Comparison of ENCODE assay signal across 1 cellular context in the genomic region with DNA sequence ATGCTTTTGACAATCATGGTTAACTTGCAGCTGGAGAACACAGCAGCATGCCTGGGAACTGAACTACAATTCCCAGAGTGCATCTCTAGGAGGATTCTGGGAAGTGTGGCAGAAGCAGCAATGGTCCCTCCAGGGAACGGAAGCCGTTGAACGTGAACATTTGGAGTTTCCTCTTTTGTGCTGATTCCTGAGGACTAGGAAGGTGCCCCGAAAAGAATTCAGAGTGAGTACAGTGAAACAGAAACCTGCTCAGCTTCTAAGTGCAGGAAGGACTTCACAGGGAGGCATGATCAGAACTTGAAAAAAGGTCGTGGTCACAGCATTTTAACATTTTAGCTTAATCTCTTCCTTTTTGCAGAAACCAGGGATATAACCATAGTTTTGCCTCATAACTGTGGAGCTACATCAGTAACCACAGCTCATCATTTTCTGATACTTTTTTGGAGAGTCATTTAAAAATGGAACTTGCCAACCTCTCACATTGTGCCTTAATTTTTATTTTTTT.
TF ChIP-seq lines count a peak whose summit lies in the region.

A gene (plus strand): TSS at position 111 of the 505 bp plus-strand sequence. CDS start 3,911 bp downstream, outside the sequence.

TF ChIP-seq in HepG2, 621 proteins besides CTCF, POLR2A, EP300 and RAD21 (continued from another document and continues in another):
- TF ChIP-seq SIN3A (IDR thresholded peaks at IDR 0.05; ENCODE audit: borderline replicate concordance, low read depth, low read length) (peak; percentile 61; the same call in 1 of the 2 replicates), ARID2 (CRISPR knock-in tag; IDR thresholded peaks at IDR 0.05; ENCODE audit: borderline replicate concordance) (no peak), NONO (IDR thresholded peaks at IDR 0.05) (no peak), NONO (CRISPR knock-in tag; conservative IDR thresholded peaks at IDR 0.05) (0 out of 2 replicates have a peak, but pooled peaks have one; percentile 21), ELF3 (CRISPR knock-in tag; IDR thresholded peaks at IDR 0.05) (peak; percentile 94), ZNF451 (CRISPR knock-in tag; IDR thresholded peaks at IDR 0.05) (no peak), ZNF335 (CRISPR knock-in tag; IDR thresholded peaks at IDR 0.05) (peak; percentile 82), ZNF788 (CRISPR knock-in tag; IDR thresholded peaks at IDR 0.05; ENCODE audit: borderline replicate concordance) (peak; percentile 43; the same call in 1 of the 2 replicates), MIXL1 (CRISPR knock-in tag; IDR thresholded peaks at IDR 0.05) (peak; percentile 66), CHCHD3 (CRISPR knock-in tag; IDR thresholded peaks at IDR 0.05) (no peak), ZNF746 (CRISPR knock-in tag; IDR thresholded peaks at IDR 0.05) (no peak), DPF2 (CRISPR knock-in tag; IDR thresholded peaks at IDR 0.05; ENCODE audit: borderline replicate concordance, low read depth) (no peak), TCF7 (IDR thresholded peaks at IDR 0.05; ENCODE audit: low read depth) (no peak), U2AF1 (optimal IDR thresholded peaks at IDR 0.05; ENCODE audit: low read depth, low read length) (no peak), IRF2 (CRISPR knock-in tag; IDR thresholded peaks at IDR 0.05) (peak; percentile 97), YY1 (IDR thresholded peaks at IDR 0.05; ENCODE audit: insufficient read depth, insufficient replicate concordance, low read depth, low read length) (peak; percentile 79), ZNF709 (CRISPR knock-in tag; IDR thresholded peaks at IDR 0.05) (no peak), KLF13 (CRISPR knock-in tag; IDR thresholded peaks at IDR 0.05) (no peak), ZNF143 (CRISPR knock-in tag; IDR thresholded peaks at IDR 0.05) (peak; percentile 100), BCL6 (CRISPR knock-in tag; IDR thresholded peaks at IDR 0.05) (peak; percentile 47; the same call in 1 of the 2 replicates), ZNF546 (CRISPR knock-in tag; conservative IDR thresholded peaks at IDR 0.05) (no peak)
- TF ChIP-seq, protein P1, sequence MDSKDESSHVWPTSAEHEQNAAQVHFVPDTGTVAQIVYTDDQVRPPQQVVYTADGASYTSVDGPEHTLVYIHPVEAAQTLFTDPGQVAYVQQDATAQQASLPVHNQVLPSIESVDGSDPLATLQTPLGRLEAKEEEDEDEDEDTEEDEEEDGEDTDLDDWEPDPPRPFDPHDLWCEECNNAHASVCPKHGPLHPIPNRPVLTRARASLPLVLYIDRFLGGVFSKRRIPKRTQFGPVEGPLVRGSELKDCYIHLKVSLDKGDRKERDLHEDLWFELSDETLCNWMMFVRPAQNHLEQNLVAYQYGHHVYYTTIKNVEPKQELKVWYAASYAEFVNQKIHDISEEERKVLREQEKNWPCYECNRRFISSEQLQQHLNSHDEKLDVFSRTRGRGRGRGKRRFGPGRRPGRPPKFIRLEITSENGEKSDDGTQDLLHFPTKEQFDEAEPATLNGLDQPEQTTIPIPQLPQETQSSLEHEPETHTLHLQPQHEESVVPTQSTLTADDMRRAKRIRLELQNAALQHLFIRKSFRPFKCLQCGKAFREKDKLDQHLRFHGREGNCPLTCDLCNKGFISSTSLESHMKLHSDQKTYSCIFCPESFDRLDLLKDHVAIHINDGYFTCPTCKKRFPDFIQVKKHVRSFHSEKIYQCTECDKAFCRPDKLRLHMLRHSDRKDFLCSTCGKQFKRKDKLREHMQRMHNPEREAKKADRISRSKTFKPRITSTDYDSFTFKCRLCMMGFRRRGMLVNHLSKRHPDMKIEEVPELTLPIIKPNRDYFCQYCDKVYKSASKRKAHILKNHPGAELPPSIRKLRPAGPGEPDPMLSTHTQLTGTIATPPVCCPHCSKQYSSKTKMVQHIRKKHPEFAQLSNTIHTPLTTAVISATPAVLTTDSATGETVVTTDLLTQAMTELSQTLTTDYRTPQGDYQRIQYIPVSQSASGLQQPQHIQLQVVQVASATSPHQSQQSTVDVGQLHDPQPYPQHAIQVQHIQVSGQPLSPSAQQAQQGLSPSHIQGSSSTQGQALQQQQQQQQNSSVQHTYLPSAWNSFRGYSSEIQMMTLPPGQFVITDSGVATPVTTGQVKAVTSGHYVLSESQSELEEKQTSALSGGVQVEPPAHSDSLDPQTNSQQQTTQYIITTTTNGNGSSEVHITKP (CRISPR knock-in tag; IDR thresholded peaks at IDR 0.05; ENCODE audit: low read depth), result peak; percentile 54; the same call in 1 of the 2 replicates
- TF ChIP-seq, protein P2, sequence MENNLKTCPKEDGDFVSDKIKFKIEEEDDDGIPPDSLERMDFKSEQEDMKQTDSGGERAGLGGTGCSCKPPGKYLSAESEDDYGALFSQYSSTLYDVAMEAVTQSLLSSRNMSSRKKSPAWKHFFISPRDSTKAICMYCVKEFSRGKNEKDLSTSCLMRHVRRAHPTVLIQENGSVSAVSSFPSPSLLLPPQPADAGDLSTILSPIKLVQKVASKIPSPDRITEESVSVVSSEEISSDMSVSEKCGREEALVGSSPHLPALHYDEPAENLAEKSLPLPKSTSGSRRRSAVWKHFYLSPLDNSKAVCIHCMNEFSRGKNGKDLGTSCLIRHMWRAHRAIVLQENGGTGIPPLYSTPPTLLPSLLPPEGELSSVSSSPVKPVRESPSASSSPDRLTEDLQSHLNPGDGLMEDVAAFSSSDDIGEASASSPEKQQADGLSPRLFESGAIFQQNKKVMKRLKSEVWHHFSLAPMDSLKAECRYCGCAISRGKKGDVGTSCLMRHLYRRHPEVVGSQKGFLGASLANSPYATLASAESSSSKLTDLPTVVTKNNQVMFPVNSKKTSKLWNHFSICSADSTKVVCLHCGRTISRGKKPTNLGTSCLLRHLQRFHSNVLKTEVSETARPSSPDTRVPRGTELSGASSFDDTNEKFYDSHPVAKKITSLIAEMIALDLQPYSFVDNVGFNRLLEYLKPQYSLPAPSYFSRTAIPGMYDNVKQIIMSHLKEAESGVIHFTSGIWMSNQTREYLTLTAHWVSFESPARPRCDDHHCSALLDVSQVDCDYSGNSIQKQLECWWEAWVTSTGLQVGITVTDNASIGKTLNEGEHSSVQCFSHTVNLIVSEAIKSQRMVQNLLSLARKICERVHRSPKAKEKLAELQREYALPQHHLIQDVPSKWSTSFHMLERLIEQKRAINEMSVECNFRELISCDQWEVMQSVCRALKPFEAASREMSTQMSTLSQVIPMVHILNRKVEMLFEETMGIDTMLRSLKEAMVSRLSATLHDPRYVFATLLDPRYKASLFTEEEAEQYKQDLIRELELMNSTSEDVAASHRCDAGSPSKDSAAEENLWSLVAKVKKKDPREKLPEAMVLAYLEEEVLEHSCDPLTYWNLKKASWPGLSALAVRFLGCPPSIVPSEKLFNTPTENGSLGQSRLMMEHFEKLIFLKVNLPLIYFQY (CRISPR knock-in tag; IDR thresholded peaks at IDR 0.05; ENCODE audit: borderline replicate concordance), result peak; percentile 38; the same call in 1 of the 2 replicates
- TF ChIP-seq, protein P3, sequence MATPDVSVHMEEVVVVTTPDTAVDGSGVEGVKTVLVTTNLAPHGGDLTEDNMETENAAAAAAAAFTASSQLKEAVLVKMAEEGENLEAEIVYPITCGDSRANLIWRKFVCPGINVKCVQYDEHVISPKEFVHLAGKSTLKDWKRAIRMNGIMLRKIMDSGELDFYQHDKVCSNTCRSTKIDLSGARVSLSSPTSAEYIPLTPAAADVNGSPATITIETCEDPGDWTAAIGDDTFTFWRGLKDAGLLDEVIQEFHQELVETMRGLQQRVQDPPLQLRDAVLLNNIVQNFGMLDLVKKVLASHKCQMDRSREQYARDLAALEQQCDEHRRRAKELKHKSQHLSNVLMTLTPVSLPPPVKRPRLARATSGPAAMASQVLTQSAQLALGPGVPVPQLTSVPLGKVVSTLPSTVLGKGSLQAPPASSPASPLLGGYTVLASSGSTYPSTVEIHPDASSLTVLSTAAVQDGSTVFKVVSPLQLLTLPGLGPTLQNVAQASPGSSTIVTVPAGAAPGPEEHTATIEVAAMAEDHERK (CRISPR knock-in tag; IDR thresholded peaks at IDR 0.05; ENCODE audit: low read depth), result peak; percentile 76
- TF ChIP-seq, protein P4, sequence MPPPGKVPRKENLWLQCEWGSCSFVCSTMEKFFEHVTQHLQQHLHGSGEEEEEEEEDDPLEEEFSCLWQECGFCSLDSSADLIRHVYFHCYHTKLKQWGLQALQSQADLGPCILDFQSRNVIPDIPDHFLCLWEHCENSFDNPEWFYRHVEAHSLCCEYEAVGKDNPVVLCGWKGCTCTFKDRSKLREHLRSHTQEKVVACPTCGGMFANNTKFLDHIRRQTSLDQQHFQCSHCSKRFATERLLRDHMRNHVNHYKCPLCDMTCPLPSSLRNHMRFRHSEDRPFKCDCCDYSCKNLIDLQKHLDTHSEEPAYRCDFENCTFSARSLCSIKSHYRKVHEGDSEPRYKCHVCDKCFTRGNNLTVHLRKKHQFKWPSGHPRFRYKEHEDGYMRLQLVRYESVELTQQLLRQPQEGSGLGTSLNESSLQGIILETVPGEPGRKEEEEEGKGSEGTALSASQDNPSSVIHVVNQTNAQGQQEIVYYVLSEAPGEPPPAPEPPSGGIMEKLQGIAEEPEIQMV (CRISPR knock-in tag; IDR thresholded peaks at IDR 0.05; ENCODE audit: low read depth), result 0 out of 2 replicates have a peak, but pooled peaks have one; percentile 57
- TF ChIP-seq, protein P5, sequence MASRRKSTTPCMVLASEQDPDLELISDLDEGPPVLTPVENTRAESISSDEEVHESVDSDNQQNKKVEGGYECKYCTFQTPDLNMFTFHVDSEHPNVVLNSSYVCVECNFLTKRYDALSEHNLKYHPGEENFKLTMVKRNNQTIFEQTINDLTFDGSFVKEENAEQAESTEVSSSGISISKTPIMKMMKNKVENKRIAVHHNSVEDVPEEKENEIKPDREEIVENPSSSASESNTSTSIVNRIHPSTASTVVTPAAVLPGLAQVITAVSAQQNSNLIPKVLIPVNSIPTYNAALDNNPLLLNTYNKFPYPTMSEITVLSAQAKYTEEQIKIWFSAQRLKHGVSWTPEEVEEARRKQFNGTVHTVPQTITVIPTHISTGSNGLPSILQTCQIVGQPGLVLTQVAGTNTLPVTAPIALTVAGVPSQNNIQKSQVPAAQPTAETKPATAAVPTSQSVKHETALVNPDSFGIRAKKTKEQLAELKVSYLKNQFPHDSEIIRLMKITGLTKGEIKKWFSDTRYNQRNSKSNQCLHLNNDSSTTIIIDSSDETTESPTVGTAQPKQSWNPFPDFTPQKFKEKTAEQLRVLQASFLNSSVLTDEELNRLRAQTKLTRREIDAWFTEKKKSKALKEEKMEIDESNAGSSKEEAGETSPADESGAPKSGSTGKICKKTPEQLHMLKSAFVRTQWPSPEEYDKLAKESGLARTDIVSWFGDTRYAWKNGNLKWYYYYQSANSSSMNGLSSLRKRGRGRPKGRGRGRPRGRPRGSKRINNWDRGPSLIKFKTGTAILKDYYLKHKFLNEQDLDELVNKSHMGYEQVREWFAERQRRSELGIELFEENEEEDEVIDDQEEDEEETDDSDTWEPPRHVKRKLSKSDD (CRISPR knock-in tag; IDR thresholded peaks at IDR 0.05; ENCODE audit: low read depth), result peak; percentile 56; the same call in 1 of the 2 replicates
- TF ChIP-seq, protein P6, sequence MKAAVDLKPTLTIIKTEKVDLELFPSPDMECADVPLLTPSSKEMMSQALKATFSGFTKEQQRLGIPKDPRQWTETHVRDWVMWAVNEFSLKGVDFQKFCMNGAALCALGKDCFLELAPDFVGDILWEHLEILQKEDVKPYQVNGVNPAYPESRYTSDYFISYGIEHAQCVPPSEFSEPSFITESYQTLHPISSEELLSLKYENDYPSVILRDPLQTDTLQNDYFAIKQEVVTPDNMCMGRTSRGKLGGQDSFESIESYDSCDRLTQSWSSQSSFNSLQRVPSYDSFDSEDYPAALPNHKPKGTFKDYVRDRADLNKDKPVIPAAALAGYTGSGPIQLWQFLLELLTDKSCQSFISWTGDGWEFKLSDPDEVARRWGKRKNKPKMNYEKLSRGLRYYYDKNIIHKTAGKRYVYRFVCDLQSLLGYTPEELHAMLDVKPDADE (CRISPR knock-in tag; IDR thresholded peaks at IDR 0.05), result no peak
- TF ChIP-seq, protein P7, sequence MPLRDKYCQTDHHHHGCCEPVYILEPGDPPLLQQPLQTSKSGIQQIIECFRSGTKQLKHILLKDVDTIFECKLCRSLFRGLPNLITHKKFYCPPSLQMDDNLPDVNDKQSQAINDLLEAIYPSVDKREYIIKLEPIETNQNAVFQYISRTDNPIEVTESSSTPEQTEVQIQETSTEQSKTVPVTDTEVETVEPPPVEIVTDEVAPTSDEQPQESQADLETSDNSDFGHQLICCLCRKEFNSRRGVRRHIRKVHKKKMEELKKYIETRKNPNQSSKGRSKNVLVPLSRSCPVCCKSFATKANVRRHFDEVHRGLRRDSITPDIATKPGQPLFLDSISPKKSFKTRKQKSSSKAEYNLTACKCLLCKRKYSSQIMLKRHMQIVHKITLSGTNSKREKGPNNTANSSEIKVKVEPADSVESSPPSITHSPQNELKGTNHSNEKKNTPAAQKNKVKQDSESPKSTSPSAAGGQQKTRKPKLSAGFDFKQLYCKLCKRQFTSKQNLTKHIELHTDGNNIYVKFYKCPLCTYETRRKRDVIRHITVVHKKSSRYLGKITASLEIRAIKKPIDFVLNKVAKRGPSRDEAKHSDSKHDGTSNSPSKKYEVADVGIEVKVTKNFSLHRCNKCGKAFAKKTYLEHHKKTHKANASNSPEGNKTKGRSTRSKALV (CRISPR knock-in tag; IDR thresholded peaks at IDR 0.05), result 0 out of 2 replicates have a peak, but pooled peaks have one; percentile 55
- TF ChIP-seq, protein P8, sequence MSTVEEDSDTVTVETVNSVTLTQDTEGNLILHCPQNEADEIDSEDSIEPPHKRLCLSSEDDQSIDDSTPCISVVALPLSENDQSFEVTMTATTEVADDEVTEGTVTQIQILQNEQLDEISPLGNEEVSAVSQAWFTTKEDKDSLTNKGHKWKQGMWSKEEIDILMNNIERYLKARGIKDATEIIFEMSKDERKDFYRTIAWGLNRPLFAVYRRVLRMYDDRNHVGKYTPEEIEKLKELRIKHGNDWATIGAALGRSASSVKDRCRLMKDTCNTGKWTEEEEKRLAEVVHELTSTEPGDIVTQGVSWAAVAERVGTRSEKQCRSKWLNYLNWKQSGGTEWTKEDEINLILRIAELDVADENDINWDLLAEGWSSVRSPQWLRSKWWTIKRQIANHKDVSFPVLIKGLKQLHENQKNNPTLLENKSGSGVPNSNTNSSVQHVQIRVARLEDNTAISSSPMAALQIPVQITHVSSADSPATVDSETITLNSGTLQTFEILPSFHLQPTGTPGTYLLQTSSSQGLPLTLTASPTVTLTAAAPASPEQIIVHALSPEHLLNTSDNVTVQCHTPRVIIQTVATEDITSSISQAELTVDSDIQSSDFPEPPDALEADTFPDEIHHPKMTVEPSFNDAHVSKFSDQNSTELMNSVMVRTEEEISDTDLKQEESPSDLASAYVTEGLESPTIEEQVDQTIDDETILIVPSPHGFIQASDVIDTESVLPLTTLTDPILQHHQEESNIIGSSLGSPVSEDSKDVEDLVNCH (CRISPR knock-in tag; IDR thresholded peaks at IDR 0.05), result no peak
- TF ChIP-seq, protein P9, sequence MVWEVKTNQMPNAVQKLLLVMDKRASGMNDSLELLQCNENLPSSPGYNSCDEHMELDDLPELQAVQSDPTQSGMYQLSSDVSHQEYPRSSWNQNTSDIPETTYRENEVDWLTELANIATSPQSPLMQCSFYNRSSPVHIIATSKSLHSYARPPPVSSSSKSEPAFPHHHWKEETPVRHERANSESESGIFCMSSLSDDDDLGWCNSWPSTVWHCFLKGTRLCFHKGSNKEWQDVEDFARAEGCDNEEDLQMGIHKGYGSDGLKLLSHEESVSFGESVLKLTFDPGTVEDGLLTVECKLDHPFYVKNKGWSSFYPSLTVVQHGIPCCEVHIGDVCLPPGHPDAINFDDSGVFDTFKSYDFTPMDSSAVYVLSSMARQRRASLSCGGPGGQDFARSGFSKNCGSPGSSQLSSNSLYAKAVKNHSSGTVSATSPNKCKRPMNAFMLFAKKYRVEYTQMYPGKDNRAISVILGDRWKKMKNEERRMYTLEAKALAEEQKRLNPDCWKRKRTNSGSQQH (CRISPR knock-in tag; IDR thresholded peaks at IDR 0.05; ENCODE audit: low read depth), result peak; percentile 80; the same call in 1 of the 2 replicates
